ENCODE assay signal across 1 cellular context in genomic region chr1:165235777-165236285, GRCh38.
TF ChIP-seq lines count a peak whose summit lies in the region.

No MANE protein-coding gene starts in this region.

TF ChIP-seq in HEK293, 187 proteins besides CTCF, POLR2A, EP300 and RAD21 (continued from another document):
- TF ChIP-seq INSM2 (tag by site-specific recombination; IDR thresholded peaks at IDR 0.05) (no peak), PRDM10 (tag by site-specific recombination; IDR thresholded peaks at IDR 0.05) (peak; percentile 79), ZNF311 (tag by site-specific recombination; IDR thresholded peaks at IDR 0.05; ENCODE audit: borderline replicate concordance) (no peak), KLF1 (tag by site-specific recombination; IDR thresholded peaks at IDR 0.05) (no peak; the same call in 1 of the 2 replicates), ZBTB6 (tag by site-specific recombination; IDR thresholded peaks at IDR 0.05) (no peak), ZNF202 (tag by site-specific recombination; IDR thresholded peaks at IDR 0.05; ENCODE audit: borderline replicate concordance) (no peak), ZNF776 (tag by site-specific recombination; IDR thresholded peaks at IDR 0.05; ENCODE audit: borderline replicate concordance) (no peak), SP2 (tag by site-specific recombination; IDR thresholded peaks at IDR 0.05) (peak; percentile 35; the same call in 1 of the 2 replicates), ZBTB11 (tag by site-specific recombination; conservative IDR thresholded peaks at IDR 0.05; ENCODE audit: low read depth) (no peak; the same call in 1 of the 2 replicates), ZNF514 (tag by site-specific recombination; IDR thresholded peaks at IDR 0.05) (no peak), ZNF175 (tag by site-specific recombination; IDR thresholded peaks at IDR 0.05) (no peak), ZNF416 (tag by site-specific recombination; IDR thresholded peaks at IDR 0.05) (no peak), ZSCAN18 (tag by site-specific recombination; IDR thresholded peaks at IDR 0.05) (no peak), SALL2 (tag by site-specific recombination; IDR thresholded peaks at IDR 0.05; ENCODE audit: borderline replicate concordance) (no peak), ZNF146 (tag by site-specific recombination; IDR thresholded peaks at IDR 0.05) (no peak), ZNF335 (tag by site-specific recombination; conservative IDR thresholded peaks at IDR 0.05) (peak; percentile 92), ZBTB17 (tag by site-specific recombination; IDR thresholded peaks at IDR 0.05) (peak; percentile 41; the same call in 1 of the 2 replicates), BCL11B (tag by site-specific recombination; IDR thresholded peaks at IDR 0.05; ENCODE audit: low read depth) (no peak), ZNF266 (tag by site-specific recombination; IDR thresholded peaks at IDR 0.05; ENCODE audit: low read depth) (no peak), FEZF1 (tag by site-specific recombination; IDR thresholded peaks at IDR 0.05) (no peak; the same call in 1 of the 2 replicates)
